ENCODE assay signal across 19 cellular contexts in the genomic region with DNA sequence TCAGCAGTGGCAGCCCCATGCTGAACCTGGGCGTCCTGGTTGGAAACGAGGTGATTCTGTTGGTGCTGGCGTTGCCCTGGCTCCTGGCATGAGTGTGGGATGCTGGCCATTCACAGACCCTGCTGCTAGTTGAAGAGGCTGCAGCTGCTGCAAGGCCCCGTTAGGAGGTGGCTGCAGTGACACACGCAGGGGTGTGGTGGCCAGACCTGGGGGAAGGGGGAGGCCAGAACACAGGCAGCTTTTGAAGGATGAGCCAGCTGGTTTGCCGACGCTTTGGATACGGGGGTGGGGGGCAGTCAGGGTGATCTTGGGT.
DNase-seq lines count a peak whose midpoint lies in the region; ATAC-seq, FAIRE-seq and TF ChIP-seq lines count a peak whose summit lies in the region.
"Had no signal": no experiment of that assay in that cellular context is flagged by ENCODE, and none has a peak within 500 bp of the region (broad histone marks: within the 10 kb centered on the region; RNA-seq: fewer than 3 reads in every experiment).

No MANE protein-coding gene starts in this region.

- TF ChIP-seq EP300 in stomach (IDR thresholded peaks at IDR 0.05) = no peak

- no peaks in the 10 kb centered on the region for H3K36me3 Mint-ChIP-seq in activated T-helper 17 cell treated with anti-CD3 and anti-CD28 coated beads, Interleukin-2, amount 50 U/mL, for 72 hours (ENCODE audit: low read depth)
- H3K36me3 Mint-ChIP-seq in nephron progenitor cell (ENCODE audit: low read depth) = peaks cover 4% of the 10 kb centered on the region
- H3K36me3 Mint-ChIP-seq in type B pancreatic cell = no peaks in the 10 kb centered on the region

- TF ChIP-seq POLR2A in GM12892 (IDR thresholded peaks at IDR 0.05; ENCODE audit: low read depth, low read length) (no peak), stomach (IDR thresholded peaks at IDR 0.05) (no peak)

- TF ChIP-seq CTCF in nephron progenitor cell (IDR thresholded peaks at IDR 0.05) (no peak), type B pancreatic cell (conservative IDR thresholded peaks at IDR 0.05) (no peak), stomach (IDR thresholded peaks at IDR 0.05) (no peak)

- H3K27me3 ChIP-seq in stomach = no peaks in the 10 kb centered on the region
- H3K27me3 ChIP-seq: Peyer's patch had no signal

- no peak for ATAC-seq in Right ventricle myocardium superior (ENCODE audit: poor library complexity)
- no peak for ATAC-seq in activated T-helper 17 cell treated with anti-CD3 and anti-CD28 coated beads, Interleukin-2, amount 50 U/mL, for 72 hours (replicated peaks)

- no peak overlapping the region for H3K4me3 ChIP-seq in stomach
- H3K4me3 ChIP-seq: Peyer's patch had no signal

- DNase-seq in cardiac septum (ENCODE audit: low spot score) = peak; percentile 56
- no peak for DNase-seq in Right ventricle myocardium superior
- DNase-seq in nephron progenitor cell = no peak
- peak; percentile 43 for DNase-seq in type B pancreatic cell (ENCODE audit: extremely low spot score, unreplicated experiment)
- DNase-seq in inferior parietal cortex (ENCODE audit: extremely low spot score) = no peak
- no peak for DNase-seq in GM12892 (ENCODE audit: insufficient read length)
- DNase-seq in stomach = no peak
- DNase-seq: ACHN; CD8-positive, alpha-beta T cell; GF-D8; KBM-7; NCI-H1048; NCI-H1694 treated with DMSO at 0.1 percent for 48 hours; NCI-H446 treated with DMSO at 0.1 percent for 48 hours; NCI-H774; SHP77 treated with DMSO at 0.1 percent for 48 hours had no signal

- peaks cover 8 to 76% (median 37%) of the 10 kb centered on the region in 4 donors for H3K36me3 ChIP-seq in stomach
- H3K36me3 ChIP-seq: Peyer's patch had no signal

- no peaks in the 10 kb centered on the region for H3K27me3 Mint-ChIP-seq in activated T-helper 17 cell treated with anti-CD3 and anti-CD28 coated beads, Interleukin-2, amount 50 U/mL, for 72 hours
- peaks cover 8% of the 10 kb centered on the region for H3K27me3 Mint-ChIP-seq in nephron progenitor cell (ENCODE audit: low read depth, poor library complexity)
- no peaks in the 10 kb centered on the region for H3K27me3 Mint-ChIP-seq in type B pancreatic cell

- H3K4me3 Mint-ChIP-seq in activated T-helper 17 cell treated with anti-CD3 and anti-CD28 coated beads, Interleukin-2, amount 50 U/mL, for 72 hours = no peak overlapping the region
- H3K4me3 Mint-ChIP-seq in nephron progenitor cell = no peak overlapping the region
- H3K4me3 Mint-ChIP-seq in type B pancreatic cell = no peak overlapping the region
- H3K4me3 Mint-ChIP-seq: CD8-positive, alpha-beta T cell had no signal

- H3K9me3 ChIP-seq in stomach = no peaks in the 10 kb centered on the region
- H3K9me3 ChIP-seq: Peyer's patch had no signal

- no peaks in the 10 kb centered on the region for H3K9me3 Mint-ChIP-seq in activated T-helper 17 cell treated with anti-CD3 and anti-CD28 coated beads, Interleukin-2, amount 50 U/mL, for 72 hours
- H3K9me3 Mint-ChIP-seq in nephron progenitor cell (no peaks in the 10 kb centered on the region), type B pancreatic cell (no peaks in the 10 kb centered on the region)
- H3K9me3 Mint-ChIP-seq: CD8-positive, alpha-beta T cell had no signal

- no peaks in the 10 kb centered on the region for H3K4me1 ChIP-seq in stomach
- H3K4me1 ChIP-seq: Peyer's patch had no signal

- peak overlapping the region; percentile 35 for H3K27ac Mint-ChIP-seq in activated T-helper 17 cell treated with anti-CD3 and anti-CD28 coated beads, Interleukin-2, amount 50 U/mL, for 72 hours
- H3K27ac Mint-ChIP-seq in nephron progenitor cell (peak overlapping the region; percentile 91), type B pancreatic cell (no peak overlapping the region)
- H3K27ac Mint-ChIP-seq: CD8-positive, alpha-beta T cell had no signal

- H3K4me1 Mint-ChIP-seq in activated T-helper 17 cell treated with anti-CD3 and anti-CD28 coated beads, Interleukin-2, amount 50 U/mL, for 72 hours = peaks cover 13% of the 10 kb centered on the region
- H3K4me1 Mint-ChIP-seq in nephron progenitor cell = no peaks in the 10 kb centered on the region
- H3K4me1 Mint-ChIP-seq in type B pancreatic cell (ENCODE audit: unreplicated experiment) = peaks cover 13% of the 10 kb centered on the region

- no peak overlapping the region for H3K27ac ChIP-seq in stomach
- H3K27ac ChIP-seq: Peyer's patch had no signal

- WGBS in stomach, 5 donors = 76 to 97% (median 87%) methylated on average over 3 to 8 of the region's 8 CpGs

- no peak for FAIRE-seq in GM12892 (lab: Jason Lieb, UNC)
- FAIRE-seq: H1 had no signal

- intact Hi-C loops in cardiac septum (cut with DNase I) = no loop called here
- intact Hi-C loops in Right ventricle myocardium superior (cut with DNase I) = no loop called here
- intact Hi-C loops in stomach (cut with DNase I; ENCODE audit: low total_unique reads) = no loop called here

Comparison
In these comparisons a context has a peak if more than half of its experiments do, and no peak if none do; other contexts are left out.
1. DNase-seq: peak in cardiac septum (single experiment) and type B pancreatic cell (single experiment); none in Right ventricle myocardium superior (single experiment), nephron progenitor cell (single experiment), inferior parietal cortex (single experiment), GM12892 (single experiment) and stomach (single experiment).